Comparison of ENCODE assay signal across 24 cellular contexts in the genomic region with DNA sequence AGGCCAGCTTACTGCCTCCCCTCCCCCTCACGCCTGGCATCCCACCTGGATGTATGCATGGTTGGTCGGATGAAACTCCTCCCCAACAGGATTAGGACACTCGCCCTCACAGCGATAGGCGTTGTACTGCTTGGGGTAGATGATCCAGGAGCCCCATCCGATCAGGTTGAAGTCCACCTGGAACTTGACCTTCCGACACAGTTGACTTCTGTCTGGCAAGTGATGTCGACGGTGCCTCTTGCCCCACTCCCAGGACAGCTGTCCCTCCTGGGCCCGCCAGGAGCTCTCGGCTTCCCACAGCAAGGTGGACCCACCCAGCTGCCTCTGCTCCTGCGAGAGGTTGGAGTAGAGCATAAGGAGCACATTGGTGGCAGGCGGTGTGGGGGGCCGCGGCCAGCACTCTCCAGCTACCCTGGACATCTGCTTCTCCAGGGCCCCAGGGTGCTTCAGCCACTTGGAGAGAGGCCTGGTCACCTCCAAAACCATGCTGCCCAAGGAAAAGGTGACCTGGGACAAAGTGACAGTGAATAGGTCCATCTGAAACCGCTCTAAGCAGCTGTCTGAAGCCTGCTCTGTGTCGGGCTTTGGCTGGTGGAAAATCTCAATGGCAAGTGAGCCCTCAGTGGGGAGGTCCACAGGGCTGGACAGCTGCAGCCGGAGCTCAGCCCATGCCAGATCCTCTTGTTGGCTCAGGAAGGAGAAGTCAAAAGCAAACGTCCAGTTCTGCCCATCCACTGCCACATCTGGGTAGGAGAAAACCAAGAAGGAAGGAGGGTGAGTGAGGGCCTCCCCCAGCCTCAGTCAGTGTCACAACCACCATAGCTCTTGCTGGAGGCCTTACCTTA. TPM values are rescaled to one million over a fixed set of nuclear protein-coding genes. Genes with fewer than 3 reads are reported as not detected.
"Had no signal": no experiment of that assay in that cellular context is flagged by ENCODE, and none has a peak within 500 bp of the region (broad histone marks: within the 10 kb centered on the region; RNA-seq: fewer than 3 reads in every experiment).

No MANE protein-coding gene starts in this region.

- H3K4me3 Mint-ChIP-seq: mesothelial cell of epicardium; natural killer cell treated with Interleukin-12 subunit alpha and Interleukin-12 subunit beta and Interleukin-15 and Interleukin-18, amount 100 ng/mL, for 72 hours had no signal

- H3K9me3 ChIP-seq: esophagus muscularis mucosa, gastrocnemius medialis, heart right ventricle, neutrophil, right atrium auricular region, thyroid gland, upper lobe of left lung, uterus had no signal

- DNase-seq: effector CD8-positive, alpha-beta T cell; heart right ventricle; hypothalamus; kidney glomerular epithelial cell; stimulated activated CD4-positive, alpha-beta T cell treated with anti-CD3 and anti-CD28 coated beads, Interleukin-2, amount 100 ng/mL, for 48 hours; stimulated activated naive CD4-positive, alpha-beta T cell treated with Interleukin-2 at 50 U/mL for 16 hours; thyroid gland; uterus had no signal

- H3K36me3 Mint-ChIP-seq: natural killer cell treated with Interleukin-12 subunit alpha and Interleukin-12 subunit beta and Interleukin-15 and Interleukin-18, amount 100 ng/mL, for 72 hours had no signal

- H3K4me3 ChIP-seq: coronary artery, dorsolateral prefrontal cortex, esophagus muscularis mucosa, gastrocnemius medialis, heart right ventricle, right atrium auricular region, smooth muscle cell, thyroid gland, upper lobe of left lung, uterus had no signal

- H3K9me3 Mint-ChIP-seq: mesothelial cell of epicardium; natural killer cell treated with Interleukin-12 subunit alpha and Interleukin-12 subunit beta and Interleukin-15 and Interleukin-18, amount 100 ng/mL, for 72 hours had no signal

- H3K36me3 ChIP-seq: gastrocnemius medialis, right atrium auricular region, thyroid gland, upper lobe of left lung, uterus had no signal

- H3K27ac ChIP-seq: dorsolateral prefrontal cortex, epithelial cell of prostate, esophagus muscularis mucosa, neutrophil, right atrium auricular region, thyroid gland, upper lobe of left lung, uterus had no signal

- H3K4me2 ChIP-seq: smooth muscle cell had no signal

- H3K27ac Mint-ChIP-seq: mesothelial cell of epicardium; natural killer cell treated with Interleukin-12 subunit alpha and Interleukin-12 subunit beta and Interleukin-15 and Interleukin-18, amount 100 ng/mL, for 72 hours had no signal

RNA-seq across cellular contexts. Expression of gene NODAL, which starts 6.0 kb away (rescaled TPM):
- total RNA-seq: chondrocyte; esophagus muscularis mucosa; fibroblast of villous mesenchyme; gastrocnemius medialis; left lobe of liver; lower leg skin; mesothelial cell of epicardium; natural killer cell treated with Interleukin-12 subunit alpha and Interleukin-12 subunit beta and Interleukin-15 and Interleukin-18, amount 100 ng/mL, for 72 hours; osteoblast; right atrium auricular region; smooth muscle cell; thyroid gland; upper lobe of left lung; uterus had no signal

RNA-seq across cellular contexts. Expression of gene PALD1, which starts 43.1 kb away (rescaled TPM):
- total RNA-seq: fibroblast of villous mesenchyme had no signal
